2 cellular contexts compared by ENCODE assay signal in the genomic region with DNA sequence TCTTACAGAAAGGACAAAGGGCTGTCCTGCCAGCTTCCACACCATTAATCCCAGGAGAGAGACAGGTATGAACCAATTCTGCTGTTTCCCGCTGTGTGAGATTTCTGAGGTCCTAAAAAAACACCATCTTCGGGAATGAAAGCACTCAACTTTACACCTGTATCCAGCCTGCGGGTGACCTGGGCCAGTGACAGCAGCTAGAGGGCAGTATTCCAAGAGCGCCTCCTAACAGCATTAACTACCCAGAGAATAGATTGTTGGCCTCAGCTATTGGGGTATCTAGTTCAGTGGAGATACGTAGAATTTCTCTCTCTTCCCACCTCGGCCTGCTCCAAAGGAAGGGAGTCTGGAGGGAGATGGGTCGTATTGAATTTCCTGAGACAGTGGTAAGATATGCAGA.
TF ChIP-seq lines count a peak whose summit lies in the region.

No MANE protein-coding gene starts in this region.

TF ChIP-seq in HCT116, 20 proteins besides CTCF, POLR2A, EP300 and RAD21:
- TF ChIP-seq SP1 (IDR thresholded peaks at IDR 0.05; ENCODE audit: low read depth) (no peak), JUND (IDR thresholded peaks at IDR 0.05) (no peak), EGR1 (IDR thresholded peaks at IDR 0.05; ENCODE audit: low read depth) (no peak), POLR2AphosphoS5 (IDR thresholded peaks at IDR 0.05; ENCODE audit: low read depth, low read length) (no peak), YY1 (IDR thresholded peaks at IDR 0.05; ENCODE audit: extremely low read depth, insufficient replicate concordance, low read depth, low read length) (no peak), ELF1 (IDR thresholded peaks at IDR 0.05; ENCODE audit: borderline replicate concordance, low read depth) (no peak), ZFX (IDR thresholded peaks at IDR 0.05) (no peak), CBX3 (IDR thresholded peaks at IDR 0.05; ENCODE audit: low read depth) (no peak)
- TF ChIP-seq, protein P1, sequence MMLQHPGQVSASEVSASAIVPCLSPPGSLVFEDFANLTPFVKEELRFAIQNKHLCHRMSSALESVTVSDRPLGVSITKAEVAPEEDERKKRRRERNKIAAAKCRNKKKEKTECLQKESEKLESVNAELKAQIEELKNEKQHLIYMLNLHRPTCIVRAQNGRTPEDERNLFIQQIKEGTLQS (IDR thresholded peaks at IDR 0.05): no peak

TF ChIP-seq in GM12878, 131 proteins besides CTCF, POLR2A, EP300 and RAD21:
- TF ChIP-seq BCL11A (IDR thresholded peaks at IDR 0.05; ENCODE audit: low read depth, low read length) (no peak), YBX1 (IDR thresholded peaks at IDR 0.05) (no peak), SMAD5 (IDR thresholded peaks at IDR 0.05; ENCODE audit: low read depth) (no peak), MXI1 (IDR thresholded peaks at IDR 0.05; ENCODE audit: low read depth, low read length) (no peak), CBFB (IDR thresholded peaks at IDR 0.05; ENCODE audit: low read depth) (no peak), NR2F1 (conservative IDR thresholded peaks at IDR 0.05) (no peak), PML (IDR thresholded peaks at IDR 0.05; ENCODE audit: low read length) (no peak), NR2C2 (IDR thresholded peaks at IDR 0.05; ENCODE audit: borderline replicate concordance, control insufficient read depth, insufficient read length, low read depth) (no peak), IRF4 (IDR thresholded peaks at IDR 0.05; ENCODE audit: low read depth, low read length) (no peak), ESRRA (IDR thresholded peaks at IDR 0.05; ENCODE audit: low read length) (no peak), RFX5 (IDR thresholded peaks at IDR 0.05; ENCODE audit: low read depth, low read length) (no peak), EED (IDR thresholded peaks at IDR 0.05; ENCODE audit: low read depth) (no peak), FOXM1 (IDR thresholded peaks at IDR 0.05; ENCODE audit: low read depth, low read length) (no peak), NBN (IDR thresholded peaks at IDR 0.05) (no peak), FOS (IDR thresholded peaks at IDR 0.05; ENCODE audit: borderline replicate concordance, extremely low read depth, insufficient read length) (no peak), HSF1 (IDR thresholded peaks at IDR 0.05; ENCODE audit: low read depth, low read length) (no peak), CUX1 (IDR thresholded peaks at IDR 0.05; ENCODE audit: insufficient replicate concordance, low read depth, low read length) (no peak), ZZZ3 (IDR thresholded peaks at IDR 0.05; ENCODE audit: control insufficient read depth, insufficient read length, low read depth) (no peak)
- TF ChIP-seq, protein P2, sequence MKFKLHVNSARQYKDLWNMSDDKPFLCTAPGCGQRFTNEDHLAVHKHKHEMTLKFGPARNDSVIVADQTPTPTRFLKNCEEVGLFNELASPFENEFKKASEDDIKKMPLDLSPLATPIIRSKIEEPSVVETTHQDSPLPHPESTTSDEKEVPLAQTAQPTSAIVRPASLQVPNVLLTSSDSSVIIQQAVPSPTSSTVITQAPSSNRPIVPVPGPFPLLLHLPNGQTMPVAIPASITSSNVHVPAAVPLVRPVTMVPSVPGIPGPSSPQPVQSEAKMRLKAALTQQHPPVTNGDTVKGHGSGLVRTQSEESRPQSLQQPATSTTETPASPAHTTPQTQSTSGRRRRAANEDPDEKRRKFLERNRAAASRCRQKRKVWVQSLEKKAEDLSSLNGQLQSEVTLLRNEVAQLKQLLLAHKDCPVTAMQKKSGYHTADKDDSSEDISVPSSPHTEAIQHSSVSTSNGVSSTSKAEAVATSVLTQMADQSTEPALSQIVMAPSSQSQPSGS (IDR thresholded peaks at IDR 0.05; ENCODE audit: low read length): no peak
TF ChIP-seq in GM12878: peak in this region for 0.
